8 cellular contexts compared by ENCODE assay signal in the genomic region with DNA sequence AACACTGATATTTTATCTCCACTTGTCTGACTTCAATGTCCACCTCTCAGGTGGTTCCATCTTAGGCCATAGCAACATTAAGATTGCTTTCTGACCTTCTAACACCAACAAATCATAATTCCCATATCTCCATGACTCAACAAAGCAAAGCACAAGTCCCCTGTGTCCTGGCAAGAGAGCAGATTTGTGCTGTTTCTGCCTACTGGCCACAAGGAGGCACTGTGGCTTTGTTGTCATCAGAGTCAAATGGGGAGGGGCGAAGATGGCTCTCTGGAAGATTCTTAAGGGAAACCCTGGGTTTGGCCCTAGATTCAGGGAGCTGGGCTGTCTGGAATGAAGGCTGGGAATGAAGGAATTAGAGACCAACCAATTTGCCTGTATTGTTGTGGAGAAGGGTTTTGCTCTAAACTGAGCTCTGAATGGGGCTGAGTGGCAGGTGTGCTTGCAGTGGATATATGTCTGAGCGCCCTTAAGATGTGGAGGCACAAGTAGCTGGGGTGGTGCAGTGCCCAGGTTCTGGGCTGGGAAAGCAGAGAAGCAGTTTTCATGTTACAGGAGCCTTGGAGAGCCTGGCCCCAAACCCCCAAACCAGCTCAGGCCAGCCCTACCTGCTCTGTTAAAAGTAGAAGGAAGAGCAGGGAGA.
DNase-seq lines count a peak whose midpoint lies in the region; ATAC-seq, FAIRE-seq and TF ChIP-seq lines count a peak whose summit lies in the region.

No MANE protein-coding gene starts in this region.

- peak overlapping the region; percentile 53 for H3K4me2 ChIP-seq in keratinocyte (ENCODE audit: control insufficient read depth, extremely low read depth, insufficient read depth, low read depth, low read length)

- H3K27ac ChIP-seq in keratinocyte (ENCODE audit: control insufficient read depth, insufficient read depth, low read length): peak overlapping the region; percentile 74

- no peak for TF ChIP-seq POLR2A in GM18505 (IDR thresholded peaks at IDR 0.05; ENCODE audit: borderline replicate concordance, extremely low read depth, insufficient read depth, insufficient read length)

- no peaks in the 10 kb centered on the region for H3K9me3 ChIP-seq in keratinocyte (ENCODE audit: control insufficient read depth, low read depth, low read length)

- no peaks in the 10 kb centered on the region for H3K27me3 ChIP-seq in keratinocyte (ENCODE audit: control insufficient read depth, extremely low read depth, insufficient read depth, low read length)

- no peaks in the 10 kb centered on the region for H3K9me1 ChIP-seq in keratinocyte (ENCODE audit: control insufficient read depth, extremely low read depth, insufficient read depth, low read length)

- DNase-seq in AG20443 (ENCODE audit: low spot score): peak; percentile 75
- DNase-seq in NCI-H2171 treated with DMSO at 0.1 percent for 48 hours (lab: John Stamatoyannopoulos, UW): peak; percentile 5
- DNase-seq in activated naive CD4-positive, alpha-beta T cell treated with anti-CD3 and anti-CD28 coated beads, Interleukin-2, amount 50 U/mL, for 16 hours: peak; percentile 24
- DNase-seq in keratinocyte (ENCODE audit: low read depth, low spot score): peak; percentile 60
- peak; percentile 30 for DNase-seq in stimulated activated naive CD8-positive, alpha-beta T cell treated with anti-CD3 and anti-CD28 coated beads, Interleukin-15, Interleukin-2, amounts not matched to agents 100 U/mL and 50 U/mL, for 24 hours
- DNase-seq in DMS114 treated with DMSO at 0.1 percent for 48 hours (lab: John Stamatoyannopoulos, UW; ENCODE audit: unreplicated experiment): no peak

- H4K20me1 ChIP-seq in keratinocyte (ENCODE audit: control insufficient read depth, extremely low read depth, insufficient read depth, low read length): no peaks in the 10 kb centered on the region

- peak; percentile 84 to 93 (median 89) for TF ChIP-seq CTCF in keratinocyte (optimal IDR thresholded peaks at IDR 0.05 in 1 of 3, IDR thresholded peaks at IDR 0.05 in 1 of 3, conservative IDR thresholded peaks at IDR 0.05 in 1 of 3; ENCODE audit: extremely low read depth in 1 of 3, insufficient read depth in 2 of 3, low read length in 3 of 3)

- peak; percentile 75 for FAIRE-seq in keratinocyte (lab: Jason Lieb, UNC)

- peak overlapping the region; percentile 44 for H2AFZ ChIP-seq in keratinocyte (ENCODE audit: control insufficient read depth, low read length)

- no peak overlapping the region for H3K4me3 ChIP-seq in keratinocyte (ENCODE audit: control insufficient read depth in 2 of 3, extremely low read depth in 1 of 3, insufficient read depth in 2 of 3, low read depth in 1 of 3, low read length in 3 of 3)

- dilution Hi-C loops in keratinocyte (cut with MboI; ENCODE audit: extremely low pct_ligation_motif_present, low sequenced_read_pairs): no loop called here

- H3K36me3 ChIP-seq in keratinocyte (ENCODE audit: control insufficient read depth in 2 of 2, extremely low read depth in 1 of 2, insufficient read depth in 2 of 2, low read length in 2 of 2): no peaks in the 10 kb centered on the region

- ATAC-seq in GM18505 (IDR thresholded peaks at IDR 0.05; ENCODE audit: unreplicated experiment) (peak; percentile 82), HG02798 (IDR thresholded peaks at IDR 0.05; ENCODE audit: poor library complexity, unreplicated experiment) (peak; percentile 87)
- ATAC-seq in stimulated activated naive CD8-positive, alpha-beta T cell treated with anti-CD3 and anti-CD28 coated beads, Interleukin-15, Interleukin-2, amounts not matched to agents 100 U/mL and 50 U/mL, for 24 hours: peak; percentile 66

- no peaks in the 10 kb centered on the region for H3K79me2 ChIP-seq in keratinocyte (ENCODE audit: control insufficient read depth, insufficient read depth, low read length)

- H3K4me1 ChIP-seq in keratinocyte (ENCODE audit: control insufficient read depth, extremely low read depth, insufficient read depth, low read length): peaks cover 18% of the 10 kb centered on the region

- H3K9ac ChIP-seq in keratinocyte (ENCODE audit: control insufficient read depth, extremely low read depth, insufficient read depth, low read length): peak overlapping the region; percentile 45
